8 cellular contexts compared by ENCODE assay signal in genomic region chr2:38740851-38741541, GRCh38. TPM values are rescaled to one million over a fixed set of nuclear protein-coding genes. Genes with fewer than 3 reads are reported as not detected.
DNase-seq lines count a peak whose midpoint lies in the region; ATAC-seq and TF ChIP-seq lines count a peak whose summit lies in the region.

No MANE protein-coding gene starts in this region.

- no peak for TF ChIP-seq EP300 in esophagus muscularis mucosa (IDR thresholded peaks at IDR 0.05)

- H3K27ac Mint-ChIP-seq in T-helper 17 cell: peak overlapping the region; percentile 98
- no peak overlapping the region for H3K27ac Mint-ChIP-seq in neural progenitor cell

- H3K9ac ChIP-seq in KMS-11: no peak overlapping the region
- H3K9ac ChIP-seq in neural progenitor cell: no peak overlapping the region

- H3K4me3 ChIP-seq in KMS-11 (IDR thresholded peaks at IDR 0.05; ENCODE audit: insufficient read depth, low read depth, low read length) (no peak overlapping the region), esophagus muscularis mucosa (peak overlapping the region in 1 of 4 donors; percentile 14), neural progenitor cell (no peak overlapping the region)

- H3K4me3 Mint-ChIP-seq in T-helper 17 cell (peak overlapping the region; percentile 55), neural progenitor cell (no peak overlapping the region)

- DNase-seq in DMS53 treated with DMSO at 0.1 percent for 48 hours (lab: John Stamatoyannopoulos, UW; ENCODE audit: unreplicated experiment): peak; percentile 41
- DNase-seq in T-helper 17 cell: no peak
- DNase-seq in esophagus muscularis mucosa (ENCODE audit: extremely low spot score): no peak
- peak; percentile 48 for DNase-seq in neural progenitor cell (ENCODE audit: low spot score)
- no peak for DNase-seq in stimulated activated CD4-positive, alpha-beta T cell treated with anti-CD3 and anti-CD28 coated beads, Interleukin-4, amount 100 ng/mL, for 24 hours

- H2AFZ ChIP-seq in KMS-11 (ENCODE audit: low read depth) (no peak overlapping the region), neural progenitor cell (replicated peaks) (no peak overlapping the region)

- H3K36me3 Mint-ChIP-seq in T-helper 17 cell (ENCODE audit: low read depth) (no peaks in the 10 kb centered on the region), neural progenitor cell (peaks cover 55% of the 10 kb centered on the region)

- H3K9me3 ChIP-seq in T-helper 17 cell (ENCODE audit: control insufficient read depth, low read length, poor library complexity, severe bottlenecking) (no peaks in the 10 kb centered on the region), esophagus muscularis mucosa (no peaks in the 10 kb centered on the region), neural progenitor cell (ENCODE audit: low read depth) (no peaks in the 10 kb centered on the region)

- no peak overlapping the region for H3K4me2 ChIP-seq in KMS-11
- no peak overlapping the region for H3K4me2 ChIP-seq in neural progenitor cell

- H3K4me1 Mint-ChIP-seq in T-helper 17 cell (peaks cover 25% of the 10 kb centered on the region), neural progenitor cell (peaks cover 17% of the 10 kb centered on the region)

- 42% methylated on average over 11 of the region's 11 CpGs for WGBS in esophagus muscularis mucosa

- ATAC-seq in T-helper 17 cell (peak; percentile 33), HG03378 (IDR thresholded peaks at IDR 0.05; ENCODE audit: unreplicated experiment) (no peak), GM21529 (IDR thresholded peaks at IDR 0.05; ENCODE audit: unreplicated experiment) (no peak)

- peaks cover 40% of the 10 kb centered on the region for H3K79me2 ChIP-seq in KMS-11 (ENCODE audit: insufficient read depth, low read depth)
- H3K79me2 ChIP-seq in neural progenitor cell (ENCODE audit: low read depth): peaks cover 67% of the 10 kb centered on the region

- H3K4me1 ChIP-seq in KMS-11 (ENCODE audit: low read depth, poor library complexity, severe bottlenecking): peaks cover 48% of the 10 kb centered on the region
- peaks cover 21 to 68% (median 66%) of the 10 kb centered on the region in 4 donors for H3K4me1 ChIP-seq in esophagus muscularis mucosa
- no peaks in the 10 kb centered on the region for H3K4me1 ChIP-seq in neural progenitor cell

- H3K27me3 ChIP-seq in KMS-11 (ENCODE audit: insufficient read depth, low read depth) (no peaks in the 10 kb centered on the region; the same call in 1 of the 2 replicates), esophagus muscularis mucosa (no peaks in the 10 kb centered on the region), neural progenitor cell (no peaks in the 10 kb centered on the region)

- H3K27ac ChIP-seq in KMS-11 (no peak overlapping the region), esophagus muscularis mucosa (replicated peaks in 1 of 4) (peak overlapping the region; percentile 69 to 75 (median 70)), neural progenitor cell (peak overlapping the region; percentile 56)

- H3K27me3 Mint-ChIP-seq in T-helper 17 cell (no peaks in the 10 kb centered on the region), neural progenitor cell (ENCODE audit: insufficient read depth, low read depth) (peaks cover 4% of the 10 kb centered on the region)

- TF ChIP-seq CTCF in KMS-11 (conservative IDR thresholded peaks at IDR 0.05; ENCODE audit: low read depth, low read length) (peak; percentile 87), esophagus muscularis mucosa (IDR thresholded peaks at IDR 0.05) (peak; percentile 62 to 72 (median 66)), neural progenitor cell (IDR thresholded peaks at IDR 0.05) (peak; percentile 69)

- H4K20me1 ChIP-seq in KMS-11 (ENCODE audit: insufficient read depth) (peaks cover 22% of the 10 kb centered on the region), neural progenitor cell (ENCODE audit: low read depth) (peaks cover 52% of the 10 kb centered on the region)

- peaks cover 21% of the 10 kb centered on the region; the same call in 1 of the 2 replicates for H3K36me3 ChIP-seq in KMS-11 (ENCODE audit: insufficient read depth)
- H3K36me3 ChIP-seq in esophagus muscularis mucosa: peaks cover 16 to 60% (median 34%) of the 10 kb centered on the region in 4 donors
- peaks cover 34% of the 10 kb centered on the region for H3K36me3 ChIP-seq in neural progenitor cell

- peaks cover 10% of the 10 kb centered on the region for H3K9me3 Mint-ChIP-seq in neural progenitor cell

- H3F3A ChIP-seq in neural progenitor cell (ENCODE audit: low read depth): peaks cover 75% of the 10 kb centered on the region

- intact Hi-C loops in esophagus muscularis mucosa (cut with DNase I): loop anchor here (5.0 kb wide), 2 partner anchors 159 to 204 kb away; no protein-coding TSS in a partner anchor

- no peak for TF ChIP-seq POLR2A in esophagus muscularis mucosa (IDR thresholded peaks at IDR 0.05; ENCODE audit: low read depth)

RNA-seq across cellular contexts. Expression of gene SRSF7, which starts 10.2 kb away (rescaled TPM):
- total RNA-seq in T-helper 17 cell (100 to 1,000 TPM; 558 to 772 TPM), esophagus muscularis mucosa (100 to 1,000 TPM in 1 of 4 donors, 10 to 100 TPM in 3; 41.4 to 100 (median 56.8) TPM), neural progenitor cell (ENCODE audit: low replicate concordance) (275 and 307 TPM in 2 replicates)

RNA-seq across cellular contexts. Expression of gene GEMIN6, which starts 37.0 kb away (rescaled TPM):
- total RNA-seq in T-helper 17 cell (1 to 10 TPM; 3.2 to 4.3 TPM), esophagus muscularis mucosa (1 to 10 TPM; 2.8 to 9.9 (median 7.4) TPM), neural progenitor cell (ENCODE audit: low replicate concordance) (14.0 and 21.4 TPM in 2 replicates)

Comparison
In these comparisons a context has a peak if more than half of its experiments do, and no peak if none do; other contexts are left out.
1. DNase-seq: peak in DMS53 treated with DMSO at 0.1 percent for 48 hours (single experiment) and neural progenitor cell (single experiment); none in T-helper 17 cell (0 of 3), esophagus muscularis mucosa (single experiment) and stimulated activated CD4-positive, alpha-beta T cell treated with anti-CD3 and anti-CD28 coated beads, Interleukin-4, amount 100 ng/mL, for 24 hours (single experiment).
2. Peak in every context shown above with its lines, with median percentiles within 50 percentile points of each other: CTCF ChIP-seq.